In the genomic region with DNA sequence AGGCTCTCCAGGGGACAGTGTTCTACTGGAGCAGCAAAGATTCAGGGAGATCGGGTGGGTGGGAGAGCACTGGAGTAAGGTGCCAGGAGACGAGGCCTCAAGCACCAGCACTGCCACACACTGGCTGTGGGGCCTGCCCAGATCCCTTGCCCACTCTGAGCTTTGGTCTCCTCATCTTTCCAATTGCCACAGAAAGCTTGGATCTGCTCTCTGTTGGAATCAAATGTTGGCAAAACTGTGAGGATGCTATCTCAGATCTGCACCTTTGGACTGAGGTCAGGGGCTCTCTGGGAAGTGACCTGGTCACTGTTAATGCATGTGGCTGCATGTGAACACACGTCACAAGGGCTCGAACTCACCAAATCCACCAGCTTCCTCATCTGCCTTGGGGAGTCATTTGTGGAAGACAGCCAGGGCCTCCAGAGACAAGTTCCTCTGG, we compare ENCODE assay signal across 1 cellular context.
TF ChIP-seq lines count a peak whose summit lies in the region.

No MANE protein-coding gene starts in this region.

TF ChIP-seq in HepG2, 621 proteins besides CTCF, POLR2A, EP300 and RAD21:
- TF ChIP-seq, protein P1, sequence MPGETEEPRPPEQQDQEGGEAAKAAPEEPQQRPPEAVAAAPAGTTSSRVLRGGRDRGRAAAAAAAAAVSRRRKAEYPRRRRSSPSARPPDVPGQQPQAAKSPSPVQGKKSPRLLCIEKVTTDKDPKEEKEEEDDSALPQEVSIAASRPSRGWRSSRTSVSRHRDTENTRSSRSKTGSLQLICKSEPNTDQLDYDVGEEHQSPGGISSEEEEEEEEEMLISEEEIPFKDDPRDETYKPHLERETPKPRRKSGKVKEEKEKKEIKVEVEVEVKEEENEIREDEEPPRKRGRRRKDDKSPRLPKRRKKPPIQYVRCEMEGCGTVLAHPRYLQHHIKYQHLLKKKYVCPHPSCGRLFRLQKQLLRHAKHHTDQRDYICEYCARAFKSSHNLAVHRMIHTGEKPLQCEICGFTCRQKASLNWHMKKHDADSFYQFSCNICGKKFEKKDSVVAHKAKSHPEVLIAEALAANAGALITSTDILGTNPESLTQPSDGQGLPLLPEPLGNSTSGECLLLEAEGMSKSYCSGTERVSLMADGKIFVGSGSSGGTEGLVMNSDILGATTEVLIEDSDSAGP (CRISPR knock-in tag; IDR thresholded peaks at IDR 0.05; ENCODE audit: borderline replicate concordance), result no peak
- peak; percentile 40; the same call in 1 of the 2 replicates for TF ChIP-seq ZNF687 (CRISPR knock-in tag; IDR thresholded peaks at IDR 0.05)
- peak; percentile 62; the same call in 1 of the 2 replicates for TF ChIP-seq ZNF768 (CRISPR knock-in tag; IDR thresholded peaks at IDR 0.05)
- peak; percentile 3; the same call in 1 of the 2 replicates for TF ChIP-seq NR2F6 (IDR thresholded peaks at IDR 0.05)
- TF ChIP-seq NR2F6 (CRISPR knock-in tag; IDR thresholded peaks at IDR 0.05), result no peak
- TF ChIP-seq ZNF292 (CRISPR knock-in tag; IDR thresholded peaks at IDR 0.05; ENCODE audit: borderline replicate concordance, low read depth), result no peak
- 0 out of 2 replicates have a peak, but pooled peaks have one; percentile 35 for TF ChIP-seq ZNF543 (CRISPR knock-in tag; IDR thresholded peaks at IDR 0.05)
- TF ChIP-seq, protein P2, sequence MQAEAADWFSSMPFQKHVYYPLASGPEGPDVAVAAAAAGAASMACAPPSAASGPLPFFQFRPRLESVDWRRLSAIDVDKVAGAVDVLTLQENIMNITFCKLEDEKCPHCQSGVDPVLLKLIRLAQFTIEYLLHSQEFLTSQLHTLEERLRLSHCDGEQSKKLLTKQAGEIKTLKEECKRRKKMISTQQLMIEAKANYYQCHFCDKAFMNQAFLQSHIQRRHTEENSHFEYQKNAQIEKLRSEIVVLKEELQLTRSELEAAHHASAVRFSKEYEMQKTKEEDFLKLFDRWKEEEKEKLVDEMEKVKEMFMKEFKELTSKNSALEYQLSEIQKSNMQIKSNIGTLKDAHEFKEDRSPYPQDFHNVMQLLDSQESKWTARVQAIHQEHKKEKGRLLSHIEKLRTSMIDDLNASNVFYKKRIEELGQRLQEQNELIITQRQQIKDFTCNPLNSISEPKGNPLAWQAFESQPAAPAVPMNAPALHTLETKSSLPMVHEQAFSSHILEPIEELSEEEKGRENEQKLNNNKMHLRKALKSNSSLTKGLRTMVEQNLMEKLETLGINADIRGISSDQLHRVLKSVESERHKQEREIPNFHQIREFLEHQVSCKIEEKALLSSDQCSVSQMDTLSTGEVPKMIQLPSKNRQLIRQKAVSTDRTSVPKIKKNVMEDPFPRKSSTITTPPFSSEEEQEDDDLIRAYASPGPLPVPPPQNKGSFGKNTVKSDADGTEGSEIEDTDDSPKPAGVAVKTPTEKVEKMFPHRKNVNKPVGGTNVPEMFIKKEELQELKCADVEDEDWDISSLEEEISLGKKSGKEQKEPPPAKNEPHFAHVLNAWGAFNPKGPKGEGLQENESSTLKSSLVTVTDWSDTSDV (CRISPR knock-in tag; IDR thresholded peaks at IDR 0.05), result no peak
